In genomic region chr4:183300070-183300469, GRCh38 we compare ENCODE assay signal across 1 cellular context.
TF ChIP-seq lines count a peak whose summit lies in the region.

No MANE protein-coding gene starts in this region.

TF ChIP-seq in IMR-90, 13 proteins besides CTCF, POLR2A, EP300 and RAD21:
- TF ChIP-seq CEBPB (IDR thresholded peaks at IDR 0.05; ENCODE audit: low read depth, low read length) (no peak), MAZ (IDR thresholded peaks at IDR 0.05; ENCODE audit: borderline replicate concordance, low read depth, low read length) (no peak), RFX5 (IDR thresholded peaks at IDR 0.05; ENCODE audit: low read depth, low read length) (no peak), RCOR1 (IDR thresholded peaks at IDR 0.05; ENCODE audit: insufficient replicate concordance, low read length) (no peak), BHLHE40 (IDR thresholded peaks at IDR 0.05; ENCODE audit: low read depth, low read length) (no peak), NFE2L2 (IDR thresholded peaks at IDR 0.05; ENCODE audit: low read depth, low read length) (no peak), ELK1 (IDR thresholded peaks at IDR 0.05; ENCODE audit: borderline replicate concordance, low read depth, low read length) (no peak), MXI1 (IDR thresholded peaks at IDR 0.05; ENCODE audit: borderline replicate concordance, low read depth, low read length) (no peak), MAFK (IDR thresholded peaks at IDR 0.05; ENCODE audit: low read depth, low read length) (no peak), CHD1 (IDR thresholded peaks at IDR 0.05; ENCODE audit: low read depth, low read length) (no peak), USF2 (IDR thresholded peaks at IDR 0.05; ENCODE audit: low read depth, low read length) (no peak), SMC3 (IDR thresholded peaks at IDR 0.05; ENCODE audit: low read depth, low read length) (no peak), FOS (IDR thresholded peaks at IDR 0.05; ENCODE audit: low read depth, low read length) (no peak)
